8 cellular contexts compared by ENCODE assay signal in the genomic region with DNA sequence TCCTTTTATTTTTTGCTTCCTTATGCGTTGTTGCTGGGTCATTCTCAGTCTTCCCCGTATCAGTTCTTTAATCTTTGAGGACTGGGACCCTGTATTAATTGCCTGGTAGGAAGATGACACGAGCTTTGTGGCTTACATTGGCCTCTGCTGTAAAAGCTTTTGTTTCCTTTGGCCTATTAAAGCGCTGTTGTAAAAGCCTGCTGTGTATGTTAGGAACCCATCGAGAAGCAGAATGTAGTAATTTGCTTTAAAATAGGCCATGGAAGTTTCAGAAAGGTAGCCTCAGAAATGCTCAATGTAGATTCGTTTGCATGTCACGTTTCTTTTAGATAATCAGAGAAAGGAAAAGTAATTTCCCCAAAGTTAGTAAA.
DNase-seq lines count a peak whose midpoint lies in the region; ATAC-seq, FAIRE-seq and TF ChIP-seq lines count a peak whose summit lies in the region.

No MANE protein-coding gene starts in this region.

- no peaks in the 10 kb centered on the region for H3K36me3 ChIP-seq in BLaER1 treated with 17β-estradiol and CSF1 and Interleukin-3, amounts not matched to agents 10 nM and 100 nM
- H3K36me3 ChIP-seq in Panc1 (ENCODE audit: control insufficient read depth, insufficient read depth, low read length) (no peaks in the 10 kb centered on the region), esophagus squamous epithelium (no peaks in the 10 kb centered on the region), pancreas (no peaks in the 10 kb centered on the region)

- in situ Hi-C loops in Panc1 (cut with HindIII; ENCODE audit: low pct_unique_long_range_greater_than_20kb, low sequenced_read_pairs) = no loop called here

- H3K4me2 ChIP-seq in BLaER1 treated with 17β-estradiol and CSF1 and Interleukin-3, amounts not matched to agents 10 nM and 100 nM = peak overlapping the region; percentile 69 to 87 (median 83)

- peak overlapping the region; percentile 89 to 95 (median 92) for H3K9ac ChIP-seq in BLaER1 treated with 17β-estradiol and CSF1 and Interleukin-3, amounts not matched to agents 10 nM and 100 nM

- TF ChIP-seq CTCF in Panc1 (IDR thresholded peaks at IDR 0.05) (no peak), esophagus squamous epithelium (IDR thresholded peaks at IDR 0.05) (no peak), pancreas (IDR thresholded peaks at IDR 0.05) (no peak)

- H3K27ac ChIP-seq in BLaER1 treated with 17β-estradiol and CSF1 and Interleukin-3, amounts not matched to agents 10 nM and 100 nM = peak overlapping the region; percentile 96 to 99 (median 97)
- H3K27ac ChIP-seq in Panc1 (ENCODE audit: low read length) (peak overlapping the region; percentile 100), esophagus squamous epithelium (peak overlapping the region; percentile 93 to 99 (median 96)), pancreas (peak overlapping the region; percentile 88 to 98 (median 96))

- 2 to 3% methylated on average over 7 of the region's 7 CpGs for WGBS in esophagus squamous epithelium, 2 donors
- WGBS in pancreas, 2 donors = 1 to 2% methylated on average over 7 of the region's 7 CpGs

- TSS peak; percentile 97 for BruUV-seq in Panc1 (replicated peaks; lab: Mats Ljungman, UMichigan)

- no peaks in the 10 kb centered on the region; a peak in 2 of 22 replicates for H3K9me3 ChIP-seq in BLaER1 treated with 17β-estradiol and CSF1 and Interleukin-3, amounts not matched to agents 10 nM and 100 nM (replicated peaks in 1 of 11)
- no peaks in the 10 kb centered on the region for H3K9me3 ChIP-seq in Panc1 (ENCODE audit: control insufficient read depth, insufficient read depth, low read depth, low read length)
- no peaks in the 10 kb centered on the region for H3K9me3 ChIP-seq in esophagus squamous epithelium
- H3K9me3 ChIP-seq in pancreas = peaks cover 0 to 3% (median 0%) of the 10 kb centered on the region in 4 donors

- TF ChIP-seq POLR2A in esophagus squamous epithelium (IDR thresholded peaks at IDR 0.05) = no peak

- no peak for DNase-seq in Panc1 (ENCODE audit: low read depth, low spot score)
- no peak for DNase-seq in esophagus squamous epithelium (lab: John Stamatoyannopoulos, UW)
- no peak for DNase-seq in pancreas
- DNase-seq in NCI-H2081 treated with DMSO at 0.1 percent for 48 hours (lab: John Stamatoyannopoulos, UW) = no peak
- no peak for DNase-seq in mucosa of gallbladder (ENCODE audit: low spot score)

- H3K27me3 ChIP-seq in BLaER1 treated with 17β-estradiol and CSF1 and Interleukin-3, amounts not matched to agents 10 nM and 100 nM = no peaks in the 10 kb centered on the region
- H3K27me3 ChIP-seq in Panc1 (ENCODE audit: control insufficient read depth, insufficient read depth, low read length) = no peaks in the 10 kb centered on the region
- no peaks in the 10 kb centered on the region for H3K27me3 ChIP-seq in esophagus squamous epithelium
- H3K27me3 ChIP-seq in pancreas = no peaks in the 10 kb centered on the region

- CTCF ChIA-PET in Panc1 (lab: Charles Lee) = interaction anchor here (0.6 kb wide), 1 partner anchor 859 kb away, joined by 3 read pairs; no protein-coding TSS in a partner anchor

- H3K4me1 ChIP-seq in BLaER1 treated with 17β-estradiol and CSF1 and Interleukin-3, amounts not matched to agents 10 nM and 100 nM = peaks cover 22 to 59% (median 29%) of the 10 kb centered on the region in 10 experiments
- H3K4me1 ChIP-seq in Panc1 (ENCODE audit: control insufficient read depth, insufficient read depth, low read length) (peaks cover 11% of the 10 kb centered on the region), esophagus squamous epithelium (peaks cover 11 to 32% (median 22%) of the 10 kb centered on the region in 3 donors), pancreas (peaks cover 8 to 28% (median 25%) of the 10 kb centered on the region in 3 donors)

- peak overlapping the region; percentile 49 to 68 (median 57) for H3K4me3 ChIP-seq in BLaER1 treated with 17β-estradiol and CSF1 and Interleukin-3, amounts not matched to agents 10 nM and 100 nM
- H3K4me3 ChIP-seq in Panc1 (ENCODE audit: low read depth in 2 of 2, low read length in 2 of 2) (peak overlapping the region; percentile 67 to 78), esophagus squamous epithelium (peak overlapping the region; percentile 32 to 67 (median 56)), pancreas (peak overlapping the region in 3 of 4 donors; percentile 29 to 38 (median 37))

- no peak for FAIRE-seq in pancreas (lab: Jason Lieb, UNC)

- intact Hi-C loops in Panc1 (cut with micrococcal nuclease; ENCODE audit: unreplicated experiment) (loop anchor here (5.0 kb wide), 1 partner anchor 316 kb away; no protein-coding TSS in a partner anchor), esophagus squamous epithelium (cut with DNase I) (loop anchor here (10.0 kb wide), 1 partner anchor 182 kb away; no protein-coding TSS in a partner anchor), pancreas (cut with DNase I) (no loop called here)

- peak; percentile 2 for ATAC-seq in GM21526 (IDR thresholded peaks at IDR 0.05; ENCODE audit: low FRiP score, unreplicated experiment)
- peak; percentile 31; the same call in 1 of the 2 replicates for ATAC-seq in Panc1
- peak in 2 of 4 donors; percentile 2 to 4 for ATAC-seq in pancreas
- no peak for ATAC-seq in HG03565 (IDR thresholded peaks at IDR 0.05; ENCODE audit: unreplicated experiment)

- POLR2A ChIA-PET in Panc1 (lab: Charles Lee) = interaction anchor here (0.6 kb wide), 1 partner anchor 186 kb away, joined by 3 read pairs; no protein-coding TSS in a partner anchor

- H4K20me1 ChIP-seq in BLaER1 treated with 17β-estradiol and CSF1 and Interleukin-3, amounts not matched to agents 10 nM and 100 nM = no peaks in the 10 kb centered on the region

Comparison
In these comparisons a context has a peak if more than half of its experiments do, and no peak if none do; other contexts are left out.
1. intact Hi-C loops: an anchor here in Panc1 (5.0 kb wide) and esophagus squamous epithelium (10.0 kb wide); none called in pancreas.